Comparison of ENCODE assay signal across 9 cellular contexts in the genomic region with DNA sequence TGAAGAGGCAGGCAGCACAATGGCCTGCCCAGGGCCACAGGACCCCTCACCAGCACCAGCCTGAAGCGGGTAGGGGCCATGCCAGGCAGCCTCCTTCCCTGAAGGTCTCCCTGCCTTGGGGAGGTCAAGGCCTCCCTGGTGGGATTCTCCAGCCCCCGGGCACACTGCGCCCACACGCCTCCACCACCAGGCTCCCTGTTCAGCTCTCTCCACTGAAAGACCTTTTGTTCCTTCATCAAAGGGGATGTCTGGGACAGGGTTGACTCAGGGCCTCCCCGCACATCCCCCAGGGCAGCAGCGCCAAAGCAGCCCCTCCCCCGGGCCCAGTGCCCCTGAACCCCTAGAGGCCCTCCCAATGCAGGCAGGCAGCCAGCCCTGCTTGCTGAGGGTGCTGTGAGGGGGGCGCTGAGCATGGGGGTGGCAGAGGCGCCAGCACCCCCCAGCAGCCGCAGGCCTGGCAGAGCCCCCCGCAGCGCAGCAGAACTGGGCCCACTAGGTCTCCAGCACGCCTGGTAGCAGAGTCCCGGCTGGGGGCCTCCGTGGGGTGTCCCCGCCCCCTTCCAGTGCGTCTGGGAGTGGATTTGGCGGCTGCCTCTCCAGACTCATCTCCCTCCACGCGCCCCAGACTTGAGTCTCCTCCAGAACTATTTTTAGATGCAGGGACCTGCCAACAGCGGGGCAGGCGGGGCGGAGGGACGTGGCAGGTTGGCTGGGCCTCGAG. TPM values are rescaled to one million over a fixed set of nuclear protein-coding genes. Genes with fewer than 3 reads are reported as not detected.
DNase-seq lines count a peak whose midpoint lies in the region; ATAC-seq and TF ChIP-seq lines count a peak whose summit lies in the region.
"Had no signal": no experiment of that assay in that cellular context is flagged by ENCODE, and none has a peak within 500 bp of the region (broad histone marks: within the 10 kb centered on the region; RNA-seq: fewer than 3 reads in every experiment).

No MANE protein-coding gene starts in this region.

- H3K9me3 ChIP-seq in neuronal stem cell (replicated peaks in 1 of 2; ENCODE audit: control insufficient read depth in 2 of 2, insufficient read depth in 1 of 2, low read depth in 1 of 2, low read length in 2 of 2), result no peaks in the 10 kb centered on the region

- H3K23ac ChIP-seq in neuronal stem cell (ENCODE audit: low read depth, low read length, poor library complexity), result peak overlapping the region; percentile 96

- TF ChIP-seq CTCF in AG09319 (IDR thresholded peaks at IDR 0.05; ENCODE audit: low read depth, low read length), result no peak

- H3K36me3 ChIP-seq in neuronal stem cell (replicated peaks in 1 of 2; ENCODE audit: control insufficient read depth in 2 of 2, insufficient read depth in 2 of 2, low read length in 2 of 2), result peaks cover 55 to 98% of the 10 kb centered on the region in 2 donors

- H3K79me1 ChIP-seq in neuronal stem cell (ENCODE audit: low read depth, low read length), result peaks cover 51% of the 10 kb centered on the region

- H3K4me1 Mint-ChIP-seq in natural killer cell treated with Interleukin-12 subunit alpha and Interleukin-12 subunit beta and Interleukin-15 and Interleukin-18, amount 100 ng/mL, for 72 hours (ENCODE audit: low read depth in 2 of 2), result peaks cover 6 to 13% of the 10 kb centered on the region in 2 donors

- peak overlapping the region; percentile 89 for H3K4ac ChIP-seq in neuronal stem cell (ENCODE audit: low read length)

- H3K9ac ChIP-seq in neuronal stem cell (ENCODE audit: low read depth, low read length, poor library complexity), result peak overlapping the region; percentile 84

- H2BK120ac ChIP-seq in neuronal stem cell (ENCODE audit: low read depth, low read length), result no peak overlapping the region

- H3K27me3 ChIP-seq in neuronal stem cell (ENCODE audit: control insufficient read depth in 3 of 3, insufficient read depth in 3 of 3, low read depth in 1 of 3, low read length in 3 of 3), result peaks cover 0 to 2% (median 0%) of the 10 kb centered on the region in 3 experiments

- no peak overlapping the region for H2AFZ ChIP-seq in neuronal stem cell (ENCODE audit: low read length)

- peak overlapping the region; percentile 74 for H3K18ac ChIP-seq in neuronal stem cell (ENCODE audit: low read length)

- no peaks in the 10 kb centered on the region for H3K36me3 Mint-ChIP-seq in natural killer cell treated with Interleukin-12 subunit alpha and Interleukin-12 subunit beta and Interleukin-15 and Interleukin-18, amount 100 ng/mL, for 72 hours

- H3K27ac Mint-ChIP-seq in natural killer cell treated with Interleukin-12 subunit alpha and Interleukin-12 subunit beta and Interleukin-15 and Interleukin-18, amount 100 ng/mL, for 72 hours, result no peak overlapping the region

- no CpG with 5 or more reads among the region's 25 CpGs for WGBS in neuronal stem cell (ENCODE audit: extremely low coverage in 2 of 2, insufficient read length in 2 of 2, insufficient replicate concordance in 1 of 2), 2 donors

- peak overlapping the region; percentile 82 for H2BK5ac ChIP-seq in neuronal stem cell (ENCODE audit: low read length)

- no peak overlapping the region for H3K4me2 ChIP-seq in neuronal stem cell (ENCODE audit: insufficient read depth, low read length, poor library complexity, severe bottlenecking)

- H3K4me1 ChIP-seq in neuronal stem cell (ENCODE audit: control insufficient read depth in 2 of 2, insufficient read depth in 1 of 2, low read depth in 1 of 2, low read length in 2 of 2), result peaks cover 11 to 21% of the 10 kb centered on the region in 2 donors

- peak overlapping the region; percentile 97 for H3K14ac ChIP-seq in neuronal stem cell (ENCODE audit: low read length)

- H3K4me3 ChIP-seq in neuronal stem cell (ENCODE audit: low read length in 2 of 2), result no peak overlapping the region

- peak; percentile 75 for DNase-seq in AG09319 (ENCODE audit: extremely low read depth, low read depth)
- DNase-seq in NCI-H446 (lab: John Stamatoyannopoulos, UW), result peak; percentile 67 to 83
- peak; percentile 92 for DNase-seq in fibroblast of gingiva (ENCODE audit: low read depth)
- no peak for DNase-seq in neuronal stem cell (ENCODE audit: low spot score)
- DNase-seq in natural killer cell treated with Interleukin-12 subunit alpha and Interleukin-12 subunit beta and Interleukin-15 and Interleukin-18, amount 100 ng/mL, for 72 hours (ENCODE audit: low spot score), result no peak
- DNase-seq in central memory CD4-positive, alpha-beta T cell, result no peak
- DNase-seq: NCI-H187 had no signal

- no peak for ATAC-seq in HG02852 (IDR thresholded peaks at IDR 0.05; ENCODE audit: unreplicated experiment)
- no peak for ATAC-seq in GM19035 (IDR thresholded peaks at IDR 0.05; ENCODE audit: unreplicated experiment)
- no peak for ATAC-seq in natural killer cell treated with Interleukin-12 subunit alpha and Interleukin-12 subunit beta and Interleukin-15 and Interleukin-18, amount 100 ng/mL, for 72 hours

- H2BK12ac ChIP-seq in neuronal stem cell (ENCODE audit: low read length), result peak overlapping the region; percentile 73

- H2BK15ac ChIP-seq in neuronal stem cell (ENCODE audit: low read length), result peak overlapping the region; percentile 24

- peak overlapping the region; percentile 50 for H3K27ac ChIP-seq in neuronal stem cell (replicated peaks; ENCODE audit: low read length)

- no peak overlapping the region for H3K4me3 Mint-ChIP-seq in natural killer cell treated with Interleukin-12 subunit alpha and Interleukin-12 subunit beta and Interleukin-15 and Interleukin-18, amount 100 ng/mL, for 72 hours

- H2AK5ac ChIP-seq in neuronal stem cell (ENCODE audit: low read depth, low read length), result peak overlapping the region; percentile 94

- H4K91ac ChIP-seq in neuronal stem cell (ENCODE audit: low read depth, low read length, poor library complexity), result peak overlapping the region; percentile 56

- peaks cover 7 to 16% of the 10 kb centered on the region in 2 donors for H3K27me3 Mint-ChIP-seq in natural killer cell treated with Interleukin-12 subunit alpha and Interleukin-12 subunit beta and Interleukin-15 and Interleukin-18, amount 100 ng/mL, for 72 hours

- no peaks in the 10 kb centered on the region for H3K9me3 Mint-ChIP-seq in natural killer cell treated with Interleukin-12 subunit alpha and Interleukin-12 subunit beta and Interleukin-15 and Interleukin-18, amount 100 ng/mL, for 72 hours

- no peak overlapping the region for H4K8ac ChIP-seq in neuronal stem cell (ENCODE audit: low read depth, low read length)

RNA-seq across cellular contexts. Expression of a gene that starts 13.1 kb away (rescaled TPM):
- polyA plus RNA-seq in neuronal stem cell (2013, experiment 1 of 2), result 43.7 TPM
- polyA plus RNA-seq in neuronal stem cell (2013, experiment 2 of 2), result 43.2 TPM
- total RNA-seq in natural killer cell treated with Interleukin-12 subunit alpha and Interleukin-12 subunit beta and Interleukin-15 and Interleukin-18, amount 100 ng/mL, for 72 hours, result not detected

RNA-seq across cellular contexts. Expression of a gene that starts 19.5 kb away (rescaled TPM):
- polyA plus RNA-seq in neuronal stem cell (2013, experiment 1 of 2), result 0.06 TPM
- polyA plus RNA-seq in neuronal stem cell (2013, experiment 2 of 2), result 0.06 TPM
- total RNA-seq in natural killer cell treated with Interleukin-12 subunit alpha and Interleukin-12 subunit beta and Interleukin-15 and Interleukin-18, amount 100 ng/mL, for 72 hours, result not detected

RNA-seq across cellular contexts. Expression of a gene that starts 31.3 kb away (rescaled TPM):
- polyA plus RNA-seq in neuronal stem cell (2013, experiment 1 of 2), result not detected
- 0.01 TPM for polyA plus RNA-seq in neuronal stem cell (2013, experiment 2 of 2)
- total RNA-seq in natural killer cell treated with Interleukin-12 subunit alpha and Interleukin-12 subunit beta and Interleukin-15 and Interleukin-18, amount 100 ng/mL, for 72 hours, result not detected

Comparison
In these comparisons a context has a peak if more than half of its experiments do, and no peak if none do; other contexts are left out.
1. DNase-seq: peak in AG09319 (single experiment), NCI-H446 (2 of 2) and fibroblast of gingiva (single experiment); none in neuronal stem cell (single experiment), natural killer cell treated with Interleukin-12 subunit alpha and Interleukin-12 subunit beta and Interleukin-15 and Interleukin-18, amount 100 ng/mL, for 72 hours (single experiment) and central memory CD4-positive, alpha-beta T cell (single experiment).